In genomic region chr19:33427801-33428626, GRCh38 we compare ENCODE assay signal across 16 cellular contexts.
"Had no signal": no experiment of that assay in that cellular context is flagged by ENCODE, and none has a peak within 500 bp of the region (broad histone marks: within the 10 kb centered on the region; RNA-seq: fewer than 3 reads in every experiment).

No MANE protein-coding gene starts in this region.

- DNase-seq: activated CD8-positive, alpha-beta memory T cell treated with anti-CD3 and anti-CD28 coated beads, Interleukin-2, amount 50 U/mL, for 4 hours; activated CD8-positive, alpha-beta T cell treated with anti-CD3 and anti-CD28 coated beads for 36 hours; activated naive CD4-positive, alpha-beta T cell treated with anti-CD3 and anti-CD28 coated beads, Interleukin-2, amount 10 ng/mL, durations not matched to agents 7 days and 5 days; central memory CD4-positive, alpha-beta T cell; cortex of kidney; effector CD8-positive, alpha-beta T cell; kidney glomerular epithelial cell; mammary epithelial cell; natural killer cell; occipital lobe; stomach had no signal

- H3K4me3 ChIP-seq: gastroesophageal sphincter, hepatocyte, stomach, thoracic aorta had no signal

- H3K4me3 Mint-ChIP-seq: activated CD8-positive, alpha-beta T cell treated with anti-CD3 and anti-CD28 coated beads for 36 hours; activated naive CD4-positive, alpha-beta T cell treated with anti-CD3 and anti-CD28 coated beads, Interleukin-2, amount 10 ng/mL, durations not matched to agents 7 days and 5 days; natural killer cell; T-helper 2 cell treated with Interferon-gamma antibody and Interleukin-4, amounts not matched to agents 5 μg/mL and 100 μg/mL, for 36 hours had no signal

- H3K4me1 ChIP-seq: gastroesophageal sphincter, stomach had no signal

- H3K27me3 ChIP-seq: gastroesophageal sphincter, hepatocyte, stomach had no signal

- H3K27me3 Mint-ChIP-seq: activated CD8-positive, alpha-beta T cell treated with anti-CD3 and anti-CD28 coated beads for 36 hours had no signal

- ATAC-seq: activated CD8-positive, alpha-beta T cell treated with anti-CD3 and anti-CD28 coated beads for 36 hours; gastroesophageal sphincter; natural killer cell had no signal

- H3K9me3 ChIP-seq: gastroesophageal sphincter, stomach, thoracic aorta had no signal

- H3K36me3 Mint-ChIP-seq: activated naive CD4-positive, alpha-beta T cell treated with anti-CD3 and anti-CD28 coated beads, Interleukin-2, amount 10 ng/mL, durations not matched to agents 7 days and 5 days; natural killer cell had no signal

- H3K9me3 Mint-ChIP-seq: activated CD8-positive, alpha-beta T cell treated with anti-CD3 and anti-CD28 coated beads for 36 hours; activated naive CD4-positive, alpha-beta T cell treated with anti-CD3 and anti-CD28 coated beads, Interleukin-2, amount 10 ng/mL, durations not matched to agents 7 days and 5 days; natural killer cell; T-helper 2 cell treated with Interferon-gamma antibody and Interleukin-4, amounts not matched to agents 5 μg/mL and 100 μg/mL, for 36 hours had no signal

- H3K36me3 ChIP-seq: thoracic aorta had no signal

- H3K27ac ChIP-seq: epithelial cell of prostate, gastroesophageal sphincter, hepatocyte, stomach, thoracic aorta had no signal

- H3K27ac Mint-ChIP-seq: activated CD8-positive, alpha-beta T cell treated with anti-CD3 and anti-CD28 coated beads for 36 hours; activated naive CD4-positive, alpha-beta T cell treated with anti-CD3 and anti-CD28 coated beads, Interleukin-2, amount 10 ng/mL, durations not matched to agents 7 days and 5 days; natural killer cell; T-helper 2 cell treated with Interferon-gamma antibody and Interleukin-4, amounts not matched to agents 5 μg/mL and 100 μg/mL, for 36 hours had no signal
